21 cellular contexts compared by ENCODE assay signal in the genomic region with DNA sequence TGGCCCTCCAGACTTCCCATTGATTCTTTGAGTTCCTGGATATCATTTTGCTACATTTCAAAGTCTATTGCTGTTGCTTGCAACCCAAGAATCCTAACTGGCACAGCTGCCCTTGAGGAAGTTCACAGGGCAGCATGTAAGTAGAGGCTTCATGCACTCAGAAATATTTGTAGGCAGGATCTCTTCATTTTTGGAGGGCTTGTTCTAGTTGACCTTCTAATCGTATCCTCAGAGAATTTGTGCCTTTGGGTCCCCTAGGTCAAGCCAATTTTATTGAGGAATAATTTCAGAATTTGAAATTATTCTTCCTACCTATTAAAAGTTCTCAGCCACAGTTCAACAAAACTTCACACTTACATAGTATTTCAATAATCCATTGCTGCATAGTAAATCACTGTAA.
"Had no signal": no experiment of that assay in that cellular context is flagged by ENCODE, and none has a peak within 500 bp of the region (broad histone marks: within the 10 kb centered on the region; RNA-seq: fewer than 3 reads in every experiment).

No MANE protein-coding gene starts in this region.

- H3K27me3 ChIP-seq: ascending aorta, cardiac muscle cell, gastrocnemius medialis, ovary, right lobe of liver had no signal

- H3K27ac Mint-ChIP-seq: activated naive CD8-positive, alpha-beta T cell treated with anti-CD3 and anti-CD28 coated beads for 36 hours; activated T-cell treated with anti-CD3 and anti-CD28 coated beads, Interleukin-2, amount 50 U/mL, for 24 hours; activated T-helper 2 cell treated with anti-CD3 and anti-CD28 coated beads, Interferon-gamma antibody, Interleukin-2, Interleukin-4, amounts not matched to agents 10 μg/mL and 5 μg/mL and 100 μg/mL, durations not matched to agents 14 hours and 24 hours and 36 hours; effector memory CD8-positive, alpha-beta T cell; naive B cell; progenitor cell of endocrine pancreas; WTC11 had no signal

- H3K27ac ChIP-seq: ascending aorta, cardiac muscle cell, coronary artery, ovary, right lobe of liver, thoracic aorta had no signal

- H3K9me3 Mint-ChIP-seq: activated T-helper 2 cell treated with anti-CD3 and anti-CD28 coated beads, Interferon-gamma antibody, Interleukin-2, Interleukin-4, amounts not matched to agents 10 μg/mL and 5 μg/mL and 100 μg/mL, durations not matched to agents 14 hours and 24 hours and 36 hours; effector memory CD8-positive, alpha-beta T cell; naive B cell had no signal

- H3K4me3 Mint-ChIP-seq: activated naive CD8-positive, alpha-beta T cell treated with anti-CD3 and anti-CD28 coated beads for 36 hours; activated T-cell treated with anti-CD3 and anti-CD28 coated beads, Interleukin-2, amount 50 U/mL, for 24 hours; brain; effector memory CD8-positive, alpha-beta T cell; WTC11 had no signal

- ATAC-seq: effector memory CD8-positive, alpha-beta T cell; gastrocnemius medialis; left ventricle myocardium superior; right lobe of liver; stimulated activated naive CD8-positive, alpha-beta T cell treated with anti-CD3 and anti-CD28 coated beads, Interleukin-15, Interleukin-2, amounts not matched to agents 100 U/mL and 50 U/mL, for 24 hours; WTC11 had no signal

- H3K4me3 ChIP-seq: ascending aorta, cardiac muscle cell, coronary artery, gastrocnemius medialis, ovary, right lobe of liver, thoracic aorta had no signal

- H3K36me3 Mint-ChIP-seq: brain, naive B cell, WTC11 had no signal

- DNase-seq: activated naive CD8-positive, alpha-beta T cell treated with anti-CD3 and anti-CD28 coated beads for 36 hours; activated T-cell treated with anti-CD3 and anti-CD28 coated beads, Interleukin-2, amount 50 U/mL, for 24 hours; effector memory CD8-positive, alpha-beta T cell; erythroblast; gastrocnemius medialis; glutamatergic neuron; left ventricle myocardium superior; naive B cell; ovary; right lobe of liver; stimulated activated CD4-positive, alpha-beta T cell treated with anti-CD3 and anti-CD28 coated beads, Interleukin-2, amount 100 ng/mL, for 48 hours; stimulated activated naive CD8-positive, alpha-beta T cell treated with anti-CD3 and anti-CD28 coated beads, Interleukin-15, Interleukin-2, amounts not matched to agents 100 U/mL and 50 U/mL, for 24 hours; trophoblast cell had no signal

- H3K27me3 Mint-ChIP-seq: activated naive CD8-positive, alpha-beta T cell treated with anti-CD3 and anti-CD28 coated beads for 36 hours; activated T-cell treated with anti-CD3 and anti-CD28 coated beads, Interleukin-2, amount 50 U/mL, for 24 hours; brain; effector memory CD8-positive, alpha-beta T cell; naive B cell; progenitor cell of endocrine pancreas had no signal
